Comparison of ENCODE assay signal across 9 cellular contexts in the genomic region with DNA sequence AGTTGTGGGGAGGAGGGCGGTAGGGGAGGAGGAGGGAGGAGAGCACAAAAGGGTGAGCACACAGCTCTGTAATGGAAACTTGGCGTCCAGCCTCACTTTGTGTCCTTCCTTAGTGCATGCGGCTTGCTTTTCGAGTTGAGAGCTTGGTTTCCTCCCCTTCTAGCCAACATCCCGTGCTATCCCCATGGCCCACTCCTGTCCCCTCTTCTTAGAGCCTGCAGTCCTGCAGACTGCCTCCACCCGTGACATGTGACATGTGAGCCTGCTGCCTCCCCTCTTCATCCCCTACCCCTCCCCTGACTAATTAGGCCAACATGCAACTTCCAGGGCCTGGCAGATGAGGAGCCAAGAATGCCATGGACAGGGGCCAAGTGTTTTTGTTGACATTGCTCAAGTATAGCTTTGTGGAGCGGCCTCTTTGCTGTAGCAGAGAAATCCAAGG.
DNase-seq lines count a peak whose midpoint lies in the region; ATAC-seq and TF ChIP-seq lines count a peak whose summit lies in the region.
"Had no signal": no experiment of that assay in that cellular context is flagged by ENCODE, and none has a peak within 500 bp of the region (broad histone marks: within the 10 kb centered on the region; RNA-seq: fewer than 3 reads in every experiment).

No MANE protein-coding gene starts in this region.

- TF ChIP-seq POLR2A in Peyer's patch (IDR thresholded peaks at IDR 0.05): no peak

- H3K9me3 Mint-ChIP-seq in activated CD4-positive, alpha-beta memory T cell treated with anti-CD3 and anti-CD28 coated beads for 36 hours: no peaks in the 10 kb centered on the region
- H3K9me3 Mint-ChIP-seq in naive thymus-derived CD8-positive, alpha-beta T cell: no peaks in the 10 kb centered on the region

- peaks cover 0 to 21% (median 3%) of the 10 kb centered on the region in 4 donors for H3K4me1 ChIP-seq in Peyer's patch

- H3K27me3 Mint-ChIP-seq in activated CD4-positive, alpha-beta memory T cell treated with anti-CD3 and anti-CD28 coated beads for 36 hours: no peaks in the 10 kb centered on the region
- peaks cover 0 to 16% (median 6%) of the 10 kb centered on the region in 5 donors for H3K27me3 Mint-ChIP-seq in naive thymus-derived CD8-positive, alpha-beta T cell

- POLR2A ChIA-PET in activated CD4-positive, alpha-beta memory T cell treated with anti-CD3 and anti-CD28 coated beads for 36 hours (lab: Charles Lee): no interaction called here
- POLR2A ChIA-PET in naive thymus-derived CD8-positive, alpha-beta T cell (lab: Charles Lee): no interaction called here

- no peaks in the 10 kb centered on the region for H3K27me3 ChIP-seq in Peyer's patch

- H3K4me3 ChIP-seq in Peyer's patch: no peak overlapping the region

- H3K27ac ChIP-seq in Peyer's patch: peak overlapping the region; percentile 10 to 75 (median 56)

- DNase-seq in DMS153 treated with DMSO at 0.1 percent for 48 hours (lab: John Stamatoyannopoulos, UW; ENCODE audit: unreplicated experiment): peak; percentile 54
- DNase-seq in Peyer's patch: peak; percentile 31 to 76 (median 57)
- peak in 27 of 42 donors; percentile 8 to 60 (median 25) for DNase-seq in head of caudate nucleus
- peak; percentile 86 for DNase-seq in posterior vena cava (ENCODE audit: low spot score)
- no peak for DNase-seq in activated CD4-positive, alpha-beta T cell treated with anti-CD3 and anti-CD28 coated beads, Interleukin-2, amount 50 U/mL, for 4 hours
- no peak for DNase-seq in activated CD4-positive, alpha-beta memory T cell treated with anti-CD3 and anti-CD28 coated beads for 36 hours
- no peak for DNase-seq in naive thymus-derived CD8-positive, alpha-beta T cell
- DNase-seq: PC-3 had no signal

- H3K36me3 ChIP-seq in Peyer's patch: no peaks in the 10 kb centered on the region

- no peaks in the 10 kb centered on the region for H3K9me3 ChIP-seq in Peyer's patch

- H3K4me3 Mint-ChIP-seq in activated CD4-positive, alpha-beta memory T cell treated with anti-CD3 and anti-CD28 coated beads for 36 hours: no peak overlapping the region
- H3K4me3 Mint-ChIP-seq in naive thymus-derived CD8-positive, alpha-beta T cell: no peak overlapping the region

- CTCF ChIA-PET in activated CD4-positive, alpha-beta memory T cell treated with anti-CD3 and anti-CD28 coated beads for 36 hours (lab: Charles Lee): no interaction called here

- TF ChIP-seq CTCF in Peyer's patch (IDR thresholded peaks at IDR 0.05): no peak

- intact Hi-C loops in head of caudate nucleus (cut with DNase I): no loop called here
- intact Hi-C loops in posterior vena cava (cut with DNase I): no loop called here
- intact Hi-C loops in activated CD4-positive, alpha-beta memory T cell treated with anti-CD3 and anti-CD28 coated beads for 36 hours (cut with micrococcal nuclease): no loop called here

- H3K36me3 Mint-ChIP-seq in activated CD4-positive, alpha-beta memory T cell treated with anti-CD3 and anti-CD28 coated beads for 36 hours: no peaks in the 10 kb centered on the region
- H3K36me3 Mint-ChIP-seq in naive thymus-derived CD8-positive, alpha-beta T cell: no peaks in the 10 kb centered on the region

- ATAC-seq in GM21619 (IDR thresholded peaks at IDR 0.05; ENCODE audit: unreplicated experiment): no peak
- ATAC-seq in naive thymus-derived CD8-positive, alpha-beta T cell: no peak
- ATAC-seq: PC-3 had no signal

- H3K4me1 Mint-ChIP-seq in activated CD4-positive, alpha-beta memory T cell treated with anti-CD3 and anti-CD28 coated beads for 36 hours (ENCODE audit: low read depth): no peaks in the 10 kb centered on the region
- no peaks in the 10 kb centered on the region for H3K4me1 Mint-ChIP-seq in naive thymus-derived CD8-positive, alpha-beta T cell

- H3K27ac Mint-ChIP-seq in activated CD4-positive, alpha-beta memory T cell treated with anti-CD3 and anti-CD28 coated beads for 36 hours: no peak overlapping the region
- H3K27ac Mint-ChIP-seq in naive thymus-derived CD8-positive, alpha-beta T cell: no peak overlapping the region

Comparison
In these comparisons a context has a peak if more than half of its experiments do, and no peak if none do; other contexts are left out.
1. DNase-seq: peak in DMS153 treated with DMSO at 0.1 percent for 48 hours (single experiment), Peyer's patch (3 of 3), head of caudate nucleus (27 of 42) and posterior vena cava (single experiment); none in activated CD4-positive, alpha-beta T cell treated with anti-CD3 and anti-CD28 coated beads, Interleukin-2, amount 50 U/mL, for 4 hours (0 of 2), activated CD4-positive, alpha-beta memory T cell treated with anti-CD3 and anti-CD28 coated beads for 36 hours (single experiment) and naive thymus-derived CD8-positive, alpha-beta T cell (0 of 10).